21 cellular contexts compared by ENCODE assay signal in genomic region chr18:75681538-75682115, GRCh38.
"Had no signal": no experiment of that assay in that cellular context is flagged by ENCODE, and none has a peak within 500 bp of the region (broad histone marks: within the 10 kb centered on the region; RNA-seq: fewer than 3 reads in every experiment).

No MANE protein-coding gene starts in this region.

- DNase-seq: Kasumi-1, MM.1S, NCI-H1092 treated with DMSO at 0.1 percent for 48 hours, NCI-H1436, NCI-H187, NCI-H2081 treated with DMSO at 0.1 percent for 48 hours, NCI-H2171, NCI-H226, NCI-H446, NCI-H524 treated with DMSO at 0.1 percent for 48 hours, NCI-H69, NCI-H774, Right ventricle myocardium superior, RPMI8226, SIG-M5 had no signal

- H3K9ac ChIP-seq: KMS-11 had no signal

- H3K4me1 Mint-ChIP-seq: IgD-negative memory B cell had no signal

- H3K4me3 ChIP-seq: K562, SJSA1, SK-N-MC had no signal

- FAIRE-seq: K562, RCC 7860 had no signal

- H3K27ac Mint-ChIP-seq: IgD-negative memory B cell had no signal

- H3K9me3 ChIP-seq: SJSA1 had no signal

- H3K27me3 ChIP-seq: SJSA1 had no signal

- H3K27ac ChIP-seq: KMS-11, SJSA1, SK-N-MC had no signal

- ATAC-seq: K562 had no signal

- H3K36me3 ChIP-seq: SJSA1 had no signal

- H3K4me2 ChIP-seq: KMS-11 had no signal
